ENCODE assay signal across 23 cellular contexts in genomic region chr12:121724930-121725329, GRCh38. TPM values are rescaled to one million over a fixed set of nuclear protein-coding genes. Genes with fewer than 3 reads are reported as not detected.
"Had no signal": no experiment of that assay in that cellular context is flagged by ENCODE, and none has a peak within 500 bp of the region (broad histone marks: within the 10 kb centered on the region; RNA-seq: fewer than 3 reads in every experiment).

No MANE protein-coding gene starts in this region.

- H3K4me1 Mint-ChIP-seq: naive thymus-derived CD4-positive, alpha-beta T cell; stimulated activated naive B cell treated with anti-CD40 and anti-IgM and Interleukin-4, amounts not matched to agents 10 μg/mL and 1 μg/mL and 100 μg/mL, for 72 hours had no signal

- DNase-seq: effector memory CD4-positive, alpha-beta T cell; foreskin fibroblast; head of caudate nucleus; hippocampal formation; islet precursor cell; mammary epithelial cell; naive thymus-derived CD4-positive, alpha-beta T cell; sigmoid colon; stimulated activated CD4-positive, alpha-beta T cell treated with anti-CD3 and anti-CD28 coated beads, Interleukin-2, amount 100 ng/mL, for 24 hours; stimulated activated CD4-positive, alpha-beta T cell treated with anti-CD3 and anti-CD28 coated beads, Interleukin-4, amount 100 ng/mL, for 4 hours; stimulated activated naive B cell treated with anti-CD40 and anti-IgM and Interleukin-4, amounts not matched to agents 10 μg/mL and 1 μg/mL and 100 μg/mL, for 72 hours; stimulated activated naive CD8-positive, alpha-beta T cell treated with anti-CD3 and anti-CD28 coated beads, Interleukin-15, amount 100 ng/mL, for 72 hours; testis; upper lobe of right lung had no signal

- H3K27ac ChIP-seq: coronary artery, epithelial cell of prostate, esophagus muscularis mucosa, neutrophil, right atrium auricular region, sigmoid colon, skin epidermis, testis, tibial nerve, upper lobe of right lung had no signal

- H3K4me3 ChIP-seq: coronary artery, esophagus muscularis mucosa, right atrium auricular region, sigmoid colon, skin epidermis, testis, tibial nerve, upper lobe of right lung had no signal

- H3K27ac Mint-ChIP-seq: naive thymus-derived CD4-positive, alpha-beta T cell; stimulated activated naive B cell treated with anti-CD40 and anti-IgM and Interleukin-4, amounts not matched to agents 10 μg/mL and 1 μg/mL and 100 μg/mL, for 72 hours; stimulated activated naive CD8-positive, alpha-beta T cell treated with anti-CD3 and anti-CD28 coated beads, Interleukin-15, amount 100 ng/mL, for 72 hours had no signal

- H3K4me3 Mint-ChIP-seq: naive thymus-derived CD4-positive, alpha-beta T cell; stimulated activated naive B cell treated with anti-CD40 and anti-IgM and Interleukin-4, amounts not matched to agents 10 μg/mL and 1 μg/mL and 100 μg/mL, for 72 hours; stimulated activated naive CD8-positive, alpha-beta T cell treated with anti-CD3 and anti-CD28 coated beads, Interleukin-15, amount 100 ng/mL, for 72 hours had no signal

- ATAC-seq: left lobe of liver; naive thymus-derived CD4-positive, alpha-beta T cell; stimulated activated naive B cell treated with anti-CD40 and anti-IgM and Interleukin-4, amounts not matched to agents 10 μg/mL and 1 μg/mL and 100 μg/mL, for 72 hours; stimulated activated naive CD8-positive, alpha-beta T cell treated with anti-CD3 and anti-CD28 coated beads, Interleukin-15, amount 100 ng/mL, for 72 hours; upper lobe of right lung had no signal

- H3K27me3 ChIP-seq: esophagus muscularis mucosa, neutrophil, right atrium auricular region, sigmoid colon, testis, tibial nerve, upper lobe of right lung had no signal

- H3K36me3 ChIP-seq: neutrophil, right atrium auricular region had no signal

- H3K4me1 ChIP-seq: right atrium auricular region, testis, tibial nerve, upper lobe of right lung had no signal

- H3K9me3 Mint-ChIP-seq: naive thymus-derived CD4-positive, alpha-beta T cell; stimulated activated naive B cell treated with anti-CD40 and anti-IgM and Interleukin-4, amounts not matched to agents 10 μg/mL and 1 μg/mL and 100 μg/mL, for 72 hours; stimulated activated naive CD8-positive, alpha-beta T cell treated with anti-CD3 and anti-CD28 coated beads, Interleukin-15, amount 100 ng/mL, for 72 hours had no signal

- H3K27me3 Mint-ChIP-seq: naive thymus-derived CD4-positive, alpha-beta T cell; stimulated activated naive B cell treated with anti-CD40 and anti-IgM and Interleukin-4, amounts not matched to agents 10 μg/mL and 1 μg/mL and 100 μg/mL, for 72 hours; stimulated activated naive CD8-positive, alpha-beta T cell treated with anti-CD3 and anti-CD28 coated beads, Interleukin-15, amount 100 ng/mL, for 72 hours had no signal

- H3K9me3 ChIP-seq: esophagus muscularis mucosa, neutrophil, right atrium auricular region, sigmoid colon, testis, tibial nerve, upper lobe of right lung had no signal

RNA-seq across cellular contexts. Expression of gene MORN3, which starts 55.5 kb away (rescaled TPM):
- total RNA-seq: left lobe of liver, mammary epithelial cell, mesenteric fat pad, sigmoid colon had no signal
